ENCODE assay signal across 15 cellular contexts in the genomic region with DNA sequence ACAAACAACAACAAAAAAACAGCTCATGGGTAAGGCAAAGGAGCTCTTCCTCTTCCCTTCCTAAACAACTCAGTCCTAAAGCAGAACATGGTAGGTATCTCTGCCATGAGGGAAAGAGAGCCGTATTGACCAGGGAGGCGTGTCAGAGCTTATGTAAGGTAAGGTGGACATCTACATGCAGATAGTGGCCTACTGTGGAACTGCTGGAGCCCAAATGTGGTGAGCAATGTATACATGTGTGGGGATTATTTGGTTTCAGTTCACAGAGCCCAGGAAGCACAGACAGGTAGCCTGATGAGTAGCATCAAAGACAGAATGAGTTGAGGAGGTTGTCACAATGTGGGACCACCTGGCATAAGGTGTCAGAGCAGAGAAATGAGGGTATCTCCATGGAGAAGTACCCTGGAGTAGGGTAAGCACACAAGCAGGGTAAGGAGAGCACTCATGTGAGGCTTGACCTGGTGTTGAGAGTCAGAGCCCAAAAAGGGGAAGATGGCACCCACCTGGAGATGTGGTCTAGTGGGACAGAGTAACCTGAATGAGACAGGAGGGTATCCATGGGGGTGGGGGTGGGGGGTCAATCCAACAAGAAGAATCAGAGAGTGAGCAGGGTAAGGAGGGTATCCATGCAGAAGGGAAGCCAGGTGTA. TPM values are rescaled to one million over a fixed set of nuclear protein-coding genes. Genes with fewer than 3 reads are reported as not detected.
DNase-seq lines count a peak whose midpoint lies in the region; ATAC-seq and TF ChIP-seq lines count a peak whose summit lies in the region.
"Had no signal": no experiment of that assay in that cellular context is flagged by ENCODE, and none has a peak within 500 bp of the region (broad histone marks: within the 10 kb centered on the region; RNA-seq: fewer than 3 reads in every experiment).

No MANE protein-coding gene starts in this region.

- ATAC-seq in effector memory CD8-positive, alpha-beta T cell (replicated peaks): no peak
- ATAC-seq in GM21515 (IDR thresholded peaks at IDR 0.05; ENCODE audit: unreplicated experiment): no peak

- no peak for DNase-seq in activated T-cell treated with anti-CD3 and anti-CD28 coated beads, Interleukin-2, amount 50 U/mL, for 24 hours
- no peak for DNase-seq in activated T-cell treated with anti-CD3 and anti-CD28 coated beads for 4 hours
- no peak for DNase-seq in effector memory CD8-positive, alpha-beta T cell
- DNase-seq in progenitor cell of endocrine pancreas (ENCODE audit: low spot score, unreplicated experiment): no peak
- no peak for DNase-seq in NK-92 treated with Interleukin-12 subunit alpha and Interleukin-12 subunit beta, amount 100 ng/mL, for 24 hours (lab: John Stamatoyannopoulos, UW)
- DNase-seq in MG63: no peak
- DNase-seq: activated effector memory CD4-positive, alpha-beta T cell treated with Interleukin-2 at 50 U/mL for 16 hours; effector memory CD4-positive, alpha-beta T cell; foreskin melanocyte; KG1; NCI-H1105 treated with DMSO at 0.1 percent for 48 hours; occipital lobe; stomach had no signal

- H3K9me3 ChIP-seq in MG63: no peaks in the 10 kb centered on the region

- H3K27me3 Mint-ChIP-seq in activated T-cell treated with anti-CD3 and anti-CD28 coated beads, Interleukin-2, amount 50 U/mL, for 24 hours: no peaks in the 10 kb centered on the region
- H3K27me3 Mint-ChIP-seq in IgD-negative memory B cell (no peaks in the 10 kb centered on the region), progenitor cell of endocrine pancreas (no peaks in the 10 kb centered on the region)
- no peaks in the 10 kb centered on the region for H3K27me3 Mint-ChIP-seq in effector memory CD8-positive, alpha-beta T cell

- H3K27ac Mint-ChIP-seq in activated T-cell treated with anti-CD3 and anti-CD28 coated beads, Interleukin-2, amount 50 U/mL, for 24 hours: peak overlapping the region; percentile 20
- H3K27ac Mint-ChIP-seq in IgD-negative memory B cell: peak overlapping the region in 2 of 3 donors; percentile 47 to 52
- H3K27ac Mint-ChIP-seq in effector memory CD8-positive, alpha-beta T cell: peak overlapping the region; percentile 30 to 66
- peak overlapping the region; percentile 81 for H3K27ac Mint-ChIP-seq in progenitor cell of endocrine pancreas

- H3K36me3 ChIP-seq in MG63: peaks cover 7% of the 10 kb centered on the region

- H3K36me3 Mint-ChIP-seq in activated T-cell treated with anti-CD3 and anti-CD28 coated beads, Interleukin-2, amount 50 U/mL, for 24 hours (ENCODE audit: low read depth): peaks cover 82% of the 10 kb centered on the region
- H3K36me3 Mint-ChIP-seq in IgD-negative memory B cell: peaks cover 29% of the 10 kb centered on the region
- H3K36me3 Mint-ChIP-seq in effector memory CD8-positive, alpha-beta T cell (ENCODE audit: insufficient read depth): peaks cover 39% of the 10 kb centered on the region
- peaks cover 49% of the 10 kb centered on the region for H3K36me3 Mint-ChIP-seq in progenitor cell of endocrine pancreas (ENCODE audit: insufficient read depth)

- no peak overlapping the region for H3K4me3 ChIP-seq in MG63
- H3K4me3 ChIP-seq: stomach had no signal

- H3K27me3 ChIP-seq in MG63: no peaks in the 10 kb centered on the region
- H3K27me3 ChIP-seq: stomach had no signal

- H3K9me3 Mint-ChIP-seq in activated T-cell treated with anti-CD3 and anti-CD28 coated beads, Interleukin-2, amount 50 U/mL, for 24 hours: peaks cover 12% of the 10 kb centered on the region
- H3K9me3 Mint-ChIP-seq in IgD-negative memory B cell: peaks cover 3 to 11% (median 5%) of the 10 kb centered on the region in 3 donors
- H3K9me3 Mint-ChIP-seq in effector memory CD8-positive, alpha-beta T cell: no peaks in the 10 kb centered on the region
- peaks cover 17% of the 10 kb centered on the region for H3K9me3 Mint-ChIP-seq in progenitor cell of endocrine pancreas (ENCODE audit: low read depth)

- no peak overlapping the region for H3K4me3 Mint-ChIP-seq in activated T-cell treated with anti-CD3 and anti-CD28 coated beads, Interleukin-2, amount 50 U/mL, for 24 hours
- H3K4me3 Mint-ChIP-seq in IgD-negative memory B cell (no peak overlapping the region), progenitor cell of endocrine pancreas (ENCODE audit: low read depth) (no peak overlapping the region)
- H3K4me3 Mint-ChIP-seq in effector memory CD8-positive, alpha-beta T cell: no peak overlapping the region

- no peak for TF ChIP-seq CTCF in progenitor cell of endocrine pancreas (IDR thresholded peaks at IDR 0.05; ENCODE audit: unreplicated experiment)

- H3K4me1 Mint-ChIP-seq in activated T-cell treated with anti-CD3 and anti-CD28 coated beads, Interleukin-2, amount 50 U/mL, for 24 hours (ENCODE audit: low read depth): peaks cover 11% of the 10 kb centered on the region
- H3K4me1 Mint-ChIP-seq in IgD-negative memory B cell (peaks cover 4 to 7% (median 5%) of the 10 kb centered on the region in 3 donors), progenitor cell of endocrine pancreas (ENCODE audit: low read depth) (no peaks in the 10 kb centered on the region)
- peaks cover 7 to 28% of the 10 kb centered on the region in 2 donors for H3K4me1 Mint-ChIP-seq in effector memory CD8-positive, alpha-beta T cell (ENCODE audit: low read depth in 2 of 2)

RNA-seq across cellular contexts. Expression of a gene that starts 45.5 kb away (rescaled TPM):
- polyA plus RNA-seq in IgD-negative memory B cell: 25.5 TPM
- 29.1 and 31.9 TPM in 2 replicates for total RNA-seq in progenitor cell of endocrine pancreas
- 3.6 and 17.8 TPM in 2 replicates for total RNA-seq in MG63 (2014; rRNA removed; shearing (Covaris generic); ENCODE audit: low replicate concordance)

RNA-seq across cellular contexts. Expression of a gene that starts 50.3 kb away (rescaled TPM):
- 114 TPM for polyA plus RNA-seq in IgD-negative memory B cell
- total RNA-seq in progenitor cell of endocrine pancreas: 133 and 134 TPM in 2 replicates
- total RNA-seq in MG63 (2014; rRNA removed; shearing (Covaris generic); ENCODE audit: low replicate concordance): 120 and 159 TPM in 2 replicates

Comparison
In these comparisons a context has a peak if more than half of its experiments do, and no peak if none do; other contexts are left out.
1. H3K27ac Mint-ChIP-seq: peak in every context shown above with its lines; median percentile 81 in progenitor cell of endocrine pancreas; 50 in IgD-negative memory B cell; 48 in effector memory CD8-positive, alpha-beta T cell; 20 in activated T-cell treated with anti-CD3 and anti-CD28 coated beads, Interleukin-2, amount 50 U/mL, for 24 hours.